ENCODE assay signal across 27 cellular contexts in the genomic region with DNA sequence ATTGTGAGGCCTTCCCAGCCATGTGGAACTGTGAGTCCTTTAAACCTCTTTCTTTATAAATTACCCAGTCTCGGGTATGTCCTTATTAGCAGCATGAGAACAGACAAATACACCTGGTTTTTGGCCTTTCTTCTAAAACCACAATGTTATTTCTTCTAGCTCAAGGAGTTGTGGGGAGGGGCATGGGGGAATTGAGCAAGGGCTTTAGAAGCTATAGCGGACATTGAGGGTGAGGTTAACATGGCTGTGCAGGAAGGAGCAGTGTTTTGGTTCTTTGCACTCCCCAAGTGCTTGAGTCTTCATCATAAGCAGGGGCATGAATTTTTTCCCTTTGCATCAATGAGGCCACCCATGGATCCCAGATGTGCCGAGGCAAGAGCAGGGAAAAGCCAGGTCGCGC.
"Had no signal": no experiment of that assay in that cellular context is flagged by ENCODE, and none has a peak within 500 bp of the region (broad histone marks: within the 10 kb centered on the region; RNA-seq: fewer than 3 reads in every experiment).

No MANE protein-coding gene starts in this region.

- H3K27me3 ChIP-seq: esophagus muscularis mucosa, gastroesophageal sphincter, heart right ventricle, right atrium auricular region, sigmoid colon, stomach, thyroid gland had no signal

- H3K4me1 ChIP-seq: esophagus muscularis mucosa, foreskin keratinocyte, gastroesophageal sphincter, prostate gland, right atrium auricular region, sigmoid colon, stomach, thyroid gland had no signal

- H3K27ac ChIP-seq: coronary artery, esophagus muscularis mucosa, foreskin keratinocyte, gastroesophageal sphincter, prostate gland, right atrium auricular region, sigmoid colon, stomach, thyroid gland had no signal

- ATAC-seq: foreskin keratinocyte; gastroesophageal sphincter; left cardiac atrium; left ventricle myocardium superior; mucosa of descending colon; natural killer cell treated with Interleukin-12 subunit alpha and Interleukin-12 subunit beta and Interleukin-15 and Interleukin-18, amount 100 ng/mL, for 72 hours; stimulated activated effector memory CD8-positive, alpha-beta T cell treated with anti-CD3 and anti-CD28 coated beads, Interleukin-12 subunit alpha, Interleukin-12 subunit beta, amount 100 ng/mL, for 72 hours had no signal

- H3K9me3 ChIP-seq: esophagus muscularis mucosa, gastroesophageal sphincter, mucosa of descending colon, prostate gland, sigmoid colon, stomach, thyroid gland had no signal

- H3K36me3 ChIP-seq: esophagus muscularis mucosa, gastroesophageal sphincter, heart right ventricle, prostate gland, right atrium auricular region, sigmoid colon, stomach, thyroid gland had no signal

- H3K4me3 ChIP-seq: coronary artery, esophagus muscularis mucosa, gastroesophageal sphincter, heart right ventricle, lung, mucosa of descending colon, prostate gland, right atrium auricular region, sigmoid colon, stomach, thyroid gland had no signal

- FAIRE-seq: endothelial cell of umbilical vein, islet of Langerhans had no signal

- DNase-seq: dermis blood vessel endothelial cell; effector memory CD4-positive, alpha-beta T cell; foreskin keratinocyte; heart right ventricle; hippocampal formation; left cardiac atrium; left ventricle myocardium superior; mucosa of descending colon; naive B cell; nucleus accumbens; sigmoid colon; stimulated activated CD4-positive, alpha-beta T cell treated with anti-CD3 and anti-CD28 coated beads, Interleukin-2, amount 100 ng/mL, for 24 hours; stimulated activated CD4-positive, alpha-beta T cell treated with anti-CD3 and anti-CD28 coated beads, Interleukin-4, amount 100 ng/mL, for 24 hours; stimulated activated naive CD4-positive, alpha-beta T cell treated with Interleukin-2 at 50 U/mL for 16 hours; stomach; thyroid gland; trophoblast cell had no signal
